ENCODE assay signal across 14 cellular contexts in genomic region chr15:80638553-80639167, GRCh38.
"Had no signal": no experiment of that assay in that cellular context is flagged by ENCODE, and none has a peak within 500 bp of the region (broad histone marks: within the 10 kb centered on the region; RNA-seq: fewer than 3 reads in every experiment).

No MANE protein-coding gene starts in this region.

- H3K4me3 ChIP-seq: right atrium auricular region, stomach, thoracic aorta, transverse colon had no signal

- H3K27ac ChIP-seq: right atrium auricular region, stomach, thoracic aorta, transverse colon had no signal

- DNase-seq: foreskin fibroblast; left colon; mesendoderm; naive B cell; nephron progenitor cell; posterior cingulate gyrus; small intestine; stimulated activated CD4-positive, alpha-beta T cell treated with anti-CD3 and anti-CD28 coated beads, Interleukin-12 subunit alpha, Interleukin-12 subunit beta, amount 100 ng/mL, for 4 hours; stimulated activated naive CD4-positive, alpha-beta T cell; stomach; substantia nigra; transverse colon had no signal

- H3K4me1 ChIP-seq: transverse colon had no signal

- H3K27me3 ChIP-seq: right atrium auricular region, stomach, transverse colon had no signal

- H3K36me3 ChIP-seq: right atrium auricular region, stomach, thoracic aorta, transverse colon had no signal
